In the genomic region with DNA sequence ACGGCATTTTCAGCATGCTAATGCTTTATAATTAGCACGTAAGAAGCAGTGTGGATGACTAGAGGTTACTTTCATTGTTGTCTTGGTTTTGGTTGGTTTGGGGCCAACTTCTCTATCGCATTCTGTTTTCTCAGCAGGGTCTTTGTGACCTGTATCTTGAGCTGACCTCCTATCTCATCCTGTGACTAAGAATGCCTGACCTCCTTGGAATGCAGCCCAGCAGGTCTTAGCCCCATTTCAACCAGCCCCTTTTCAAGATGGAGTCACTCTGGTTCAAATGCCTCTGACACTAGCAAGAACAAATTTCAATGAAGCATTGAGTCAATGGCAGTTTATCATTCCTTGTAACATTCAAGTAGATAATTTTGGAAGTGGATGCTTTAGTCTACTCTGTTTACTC, we compare ENCODE assay signal across 21 cellular contexts.
"Had no signal": no experiment of that assay in that cellular context is flagged by ENCODE, and none has a peak within 500 bp of the region (broad histone marks: within the 10 kb centered on the region; RNA-seq: fewer than 3 reads in every experiment).

No MANE protein-coding gene starts in this region.

- ATAC-seq: esophagus mucosa; left colon; mucosa of descending colon; naive thymus-derived CD8-positive, alpha-beta T cell; sciatic nerve; stimulated activated memory B cell treated with anti-CD40 and anti-IgM and Interleukin-4, amounts not matched to agents 10 μg/mL and 1 μg/mL and 100 μg/mL, for 72 hours had no signal

- DNase-seq: caudate nucleus; colonic mucosa; effector CD4-positive, alpha-beta T cell; hypothalamus; left colon; mammary epithelial cell; mucosa of descending colon; naive thymus-derived CD8-positive, alpha-beta T cell; nucleus accumbens; ovary; spleen; stimulated activated CD4-positive, alpha-beta T cell treated with anti-CD3 and anti-CD28 coated beads, Interleukin-15, amount 100 ng/mL, for 24 hours; stimulated activated CD4-positive, alpha-beta T cell treated with anti-CD3 and anti-CD28 coated beads, Interleukin-1b, Interleukin-23, amount 100 ng/mL, for 48 hours; stimulated activated CD4-positive, alpha-beta T cell treated with anti-CD3 and anti-CD28 coated beads, Interleukin-4, amount 100 ng/mL, for 24 hours; transverse colon had no signal

- H3K27me3 ChIP-seq: colonic mucosa, ovary, spleen, transverse colon had no signal

- H3K36me3 ChIP-seq: colonic mucosa, heart right ventricle, ovary, spleen, transverse colon had no signal

- H3K4me3 ChIP-seq: colonic mucosa, heart right ventricle, mucosa of descending colon, ovary, spleen, transverse colon had no signal

- H3K36me3 Mint-ChIP-seq: naive thymus-derived CD8-positive, alpha-beta T cell; stimulated activated memory B cell treated with anti-CD40 and anti-IgM and Interleukin-4, amounts not matched to agents 10 μg/mL and 1 μg/mL and 100 μg/mL, for 72 hours had no signal

- H3K4me3 Mint-ChIP-seq: naive thymus-derived CD8-positive, alpha-beta T cell; neural crest cell; stimulated activated memory B cell treated with anti-CD40 and anti-IgM and Interleukin-4, amounts not matched to agents 10 μg/mL and 1 μg/mL and 100 μg/mL, for 72 hours; stimulated activated naive CD8-positive, alpha-beta T cell treated with anti-CD3 and anti-CD28 coated beads, Interleukin-15, Interleukin-2, amounts not matched to agents 100 ng/mL and 50 ng/mL, for 24 hours had no signal

- H3K9me3 Mint-ChIP-seq: naive thymus-derived CD8-positive, alpha-beta T cell; stimulated activated naive CD8-positive, alpha-beta T cell treated with anti-CD3 and anti-CD28 coated beads, Interleukin-15, Interleukin-2, amounts not matched to agents 100 ng/mL and 50 ng/mL, for 24 hours had no signal

- H3K4me1 ChIP-seq: colonic mucosa had no signal

- H3K9me3 ChIP-seq: colonic mucosa, heart right ventricle, mucosa of descending colon, ovary, spleen, transverse colon had no signal

- H3K27ac Mint-ChIP-seq: naive thymus-derived CD8-positive, alpha-beta T cell; stimulated activated memory B cell treated with anti-CD40 and anti-IgM and Interleukin-4, amounts not matched to agents 10 μg/mL and 1 μg/mL and 100 μg/mL, for 72 hours; stimulated activated naive CD8-positive, alpha-beta T cell treated with anti-CD3 and anti-CD28 coated beads, Interleukin-15, Interleukin-2, amounts not matched to agents 100 ng/mL and 50 ng/mL, for 24 hours had no signal

- H3K27ac ChIP-seq: colonic mucosa, ovary, spleen, transverse colon had no signal
